ENCODE assay signal across 2 cellular contexts in genomic region chr4:73721901-73722300, GRCh38.
TF ChIP-seq lines count a peak whose summit lies in the region.

No MANE protein-coding gene starts in this region.

TF ChIP-seq in IMR-90, 13 proteins besides CTCF, POLR2A, EP300 and RAD21:
- TF ChIP-seq CEBPB (IDR thresholded peaks at IDR 0.05; ENCODE audit: low read depth, low read length) (no peak), NFE2L2 (IDR thresholded peaks at IDR 0.05; ENCODE audit: low read depth, low read length) (no peak), RCOR1 (IDR thresholded peaks at IDR 0.05; ENCODE audit: insufficient replicate concordance, low read length) (no peak), USF2 (IDR thresholded peaks at IDR 0.05; ENCODE audit: low read depth, low read length) (no peak), MXI1 (IDR thresholded peaks at IDR 0.05; ENCODE audit: borderline replicate concordance, low read depth, low read length) (no peak), ELK1 (IDR thresholded peaks at IDR 0.05; ENCODE audit: borderline replicate concordance, low read depth, low read length) (no peak), CHD1 (IDR thresholded peaks at IDR 0.05; ENCODE audit: low read depth, low read length) (no peak), RFX5 (IDR thresholded peaks at IDR 0.05; ENCODE audit: low read depth, low read length) (no peak), SMC3 (IDR thresholded peaks at IDR 0.05; ENCODE audit: low read depth, low read length) (no peak), MAZ (IDR thresholded peaks at IDR 0.05; ENCODE audit: borderline replicate concordance, low read depth, low read length) (no peak), FOS (IDR thresholded peaks at IDR 0.05; ENCODE audit: low read depth, low read length) (no peak), MAFK (IDR thresholded peaks at IDR 0.05; ENCODE audit: low read depth, low read length) (no peak)

TF ChIP-seq in GM12891, 5 proteins besides CTCF, POLR2A, EP300 and RAD21:
- TF ChIP-seq POU2F2 (IDR thresholded peaks at IDR 0.05; ENCODE audit: low read depth, low read length), result no peak
